In the genomic region with DNA sequence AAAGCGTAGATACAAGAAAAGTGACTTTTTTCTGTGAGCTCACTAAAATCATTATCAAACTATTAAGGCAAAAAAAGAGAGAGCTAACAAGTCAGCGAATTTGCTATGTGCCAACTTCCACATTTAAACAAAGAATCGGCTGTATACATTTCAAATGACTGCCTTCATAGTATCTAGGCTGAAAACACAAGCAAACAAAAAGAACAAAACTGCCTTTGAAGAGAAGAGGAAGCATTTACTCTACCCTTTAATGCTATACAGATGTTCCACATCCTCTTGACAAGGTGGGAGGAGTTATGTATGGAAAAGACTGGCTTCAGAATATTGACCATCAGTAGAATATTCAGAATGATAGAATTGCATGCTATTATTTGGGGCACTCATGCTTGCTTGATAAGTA, we compare ENCODE assay signal across 29 cellular contexts.
DNase-seq lines count a peak whose midpoint lies in the region; ATAC-seq, FAIRE-seq and TF ChIP-seq lines count a peak whose summit lies in the region.
"Had no signal": no experiment of that assay in that cellular context is flagged by ENCODE, and none has a peak within 500 bp of the region (broad histone marks: within the 10 kb centered on the region; RNA-seq: fewer than 3 reads in every experiment).

No MANE protein-coding gene starts in this region.

- WGBS in HepG2 (ENCODE audit: low lambda C conversion rate): under 1% methylated on average over 3 of the region's 3 CpGs
- WGBS in right lobe of liver (ENCODE audit: insufficient coverage, low coverage, low lambda C conversion rate, missing lambda C conversion rate): 39% methylated on average over 3 of the region's 3 CpGs

- BruUV-seq in HepG2 (replicated peaks; lab: Mats Ljungman, UMichigan): no TSS peak

- no peak overlapping the region for H2AFZ ChIP-seq in HepG2 (ENCODE audit: low read length)
- H2AFZ ChIP-seq: GM23248 had no signal

- H3K4me3 ChIP-seq in HepG2 (replicated peaks in 1 of 3; ENCODE audit: insufficient read depth in 1 of 3, low read depth in 2 of 3, low read length in 3 of 3): no peak overlapping the region
- H3K4me3 ChIP-seq in right lobe of liver: no peak overlapping the region
- H3K4me3 ChIP-seq: colonic mucosa, GM23248, left lung, spleen, thyroid gland, vagina had no signal

- no peak for FAIRE-seq in HepG2 (lab: Jason Lieb, UNC)
- FAIRE-seq: astrocyte, TTC549 had no signal

- TF ChIP-seq CTCF in HepG2 (CRISPR knock-in tag; IDR thresholded peaks at IDR 0.05) (no peak), right lobe of liver (IDR thresholded peaks at IDR 0.05) (no peak)

- ATAC-seq in HepG2 (peak; percentile 46), right lobe of liver (no peak), GM18498 (IDR thresholded peaks at IDR 0.05; ENCODE audit: unreplicated experiment) (no peak)
- ATAC-seq: activated T-cell treated with anti-CD3 and anti-CD28 coated beads, Interleukin-2, amount 50 U/mL, for 72 hours; CD8-positive, alpha-beta T cell; left lung; right cardiac atrium; stimulated activated naive CD8-positive, alpha-beta T cell treated with anti-CD3 and anti-CD28 coated beads, Interleukin-15, amount 100 ng/mL, for 72 hours had no signal

- POLR2A ChIA-PET in HepG2 (lab: Yijun Ruan, JAX): no interaction called here

- intact Hi-C loops in HepG2 (cut with micrococcal nuclease; ENCODE audit: unreplicated experiment): no loop called here
- intact Hi-C loops in right lobe of liver (cut with DNase I): no loop called here

- peak; percentile 10 for DNase-seq in HepG2 (ENCODE audit: low spot score)
- DNase-seq in right lobe of liver: no peak
- DNase-seq in NCI-H748 treated with DMSO at 0.1 percent for 48 hours (lab: John Stamatoyannopoulos, UW): peak; percentile 18
- peak; percentile 4 for DNase-seq in globus pallidus (ENCODE audit: low spot score)
- no peak for DNase-seq in activated CD4-positive, CD25-positive, alpha-beta regulatory T cell treated with anti-CD3 and anti-CD28 coated beads, Interleukin-2, amount 50 U/mL, for 72 hours
- DNase-seq in GM19240 (ENCODE audit: insufficient read length, low spot score): no peak
- DNase-seq in NCI-H1048 (lab: John Stamatoyannopoulos, UW): no peak
- DNase-seq: activated CD4-positive, alpha-beta T cell treated with anti-CD3 and anti-CD28 coated beads, Interleukin-2, amount 50 U/mL, for 4 hours; activated T-cell treated with anti-CD3 and anti-CD28 coated beads, Interleukin-2, amount 50 U/mL, for 72 hours; BE2C; CD8-positive, alpha-beta T cell; colonic mucosa; DMS 273 treated with DMSO at 0.1 percent for 48 hours; effector CD8-positive, alpha-beta T cell; glutamatergic neuron; left lung; OCI-M1; right cardiac atrium; SK-N-SH; spleen; stimulated activated CD4-positive, alpha-beta T cell treated with anti-CD3 and anti-CD28 coated beads, Interleukin-2, amount 100 ng/mL, for 24 hours; stimulated activated naive CD8-positive, alpha-beta T cell treated with anti-CD3 and anti-CD28 coated beads, Interleukin-15, amount 100 ng/mL, for 72 hours; thyroid gland had no signal

- no peak for TF ChIP-seq RAD21 in HepG2 (CRISPR knock-in tag; IDR thresholded peaks at IDR 0.05)

- no peak for TF ChIP-seq EP300 in HepG2 (IDR thresholded peaks at IDR 0.05; ENCODE audit: low read depth in 2 of 2, low read length in 2 of 2)
- TF ChIP-seq EP300 in HepG2 (CRISPR knock-in tag; IDR thresholded peaks at IDR 0.05; ENCODE audit: borderline replicate concordance): no peak

- TF ChIP-seq POLR2A in HepG2 (IDR thresholded peaks at IDR 0.05; ENCODE audit: insufficient read depth in 1 of 2, low read depth in 2 of 2, low read length in 2 of 2) (no peak), right lobe of liver (IDR thresholded peaks at IDR 0.05) (no peak)

- no peaks in the 10 kb centered on the region for H4K20me1 ChIP-seq in HepG2 (ENCODE audit: insufficient read depth, low read length)

- no peak overlapping the region for H3K9ac ChIP-seq in HepG2 (ENCODE audit: insufficient read depth, low read depth, low read length)
- H3K9ac ChIP-seq: GM23248, SK-N-SH had no signal

- in situ Hi-C loops in HepG2 (cut with HindIII; ENCODE audit: extremely low pct_ligation_motif_present, low pct_unique_long_range_greater_than_20kb): no loop called here

- H3K36me3 ChIP-seq in HepG2 (replicated peaks in 1 of 2; ENCODE audit: control insufficient read depth in 1 of 2, insufficient read depth in 2 of 2, low read length in 2 of 2) (no peaks in the 10 kb centered on the region), right lobe of liver (no peaks in the 10 kb centered on the region)
- H3K36me3 ChIP-seq: BE2C, colonic mucosa, left lung, neutrophil, spleen, thyroid gland, vagina had no signal

- H3K27me3 ChIP-seq in HepG2 (ENCODE audit: control insufficient read depth in 1 of 2, insufficient read depth in 2 of 2, low read length in 2 of 2) (no peaks in the 10 kb centered on the region), right lobe of liver (no peaks in the 10 kb centered on the region)
- H3K27me3 ChIP-seq: BE2C, colonic mucosa, left lung, neutrophil, spleen, thyroid gland, vagina had no signal

- no peaks in the 10 kb centered on the region for H3K9me3 ChIP-seq in HepG2 (ENCODE audit: low read length)
- H3K9me3 ChIP-seq in right lobe of liver: no peaks in the 10 kb centered on the region
- H3K9me3 ChIP-seq: BE2C, colonic mucosa, neutrophil, SK-N-SH, spleen, thyroid gland, vagina had no signal

- H3K79me2 ChIP-seq in HepG2 (ENCODE audit: insufficient read depth, low read length): no peaks in the 10 kb centered on the region

- CTCF ChIA-PET in HepG2 (lab: Yijun Ruan, JAX; ENCODE audit: low intra/inter-chr PET ratio, low total read pairs): no interaction called here

- H3K4me1 ChIP-seq in HepG2 (ENCODE audit: insufficient read depth, low read length) (peaks cover 5% of the 10 kb centered on the region; the same call in 1 of the 2 replicates), right lobe of liver (no peaks in the 10 kb centered on the region)
- H3K4me1 ChIP-seq: BE2C, colonic mucosa, left lung, spleen, thyroid gland, vagina had no signal

- H3K27ac ChIP-seq in HepG2 (ENCODE audit: extremely low read length, insufficient read depth, low read length): no peak overlapping the region
- H3K27ac ChIP-seq in right lobe of liver: no peak overlapping the region
- H3K27ac ChIP-seq: colonic mucosa, GM23248, left lung, neutrophil, spleen, thyroid gland, vagina had no signal

- no peak overlapping the region for H3K4me2 ChIP-seq in HepG2 (ENCODE audit: low read depth, low read length)
- H3K4me2 ChIP-seq: SK-N-SH had no signal

TF ChIP-seq in HepG2, 621 proteins besides CTCF, POLR2A, EP300 and RAD21 (continues in another document):
- TF ChIP-seq, protein P1, sequence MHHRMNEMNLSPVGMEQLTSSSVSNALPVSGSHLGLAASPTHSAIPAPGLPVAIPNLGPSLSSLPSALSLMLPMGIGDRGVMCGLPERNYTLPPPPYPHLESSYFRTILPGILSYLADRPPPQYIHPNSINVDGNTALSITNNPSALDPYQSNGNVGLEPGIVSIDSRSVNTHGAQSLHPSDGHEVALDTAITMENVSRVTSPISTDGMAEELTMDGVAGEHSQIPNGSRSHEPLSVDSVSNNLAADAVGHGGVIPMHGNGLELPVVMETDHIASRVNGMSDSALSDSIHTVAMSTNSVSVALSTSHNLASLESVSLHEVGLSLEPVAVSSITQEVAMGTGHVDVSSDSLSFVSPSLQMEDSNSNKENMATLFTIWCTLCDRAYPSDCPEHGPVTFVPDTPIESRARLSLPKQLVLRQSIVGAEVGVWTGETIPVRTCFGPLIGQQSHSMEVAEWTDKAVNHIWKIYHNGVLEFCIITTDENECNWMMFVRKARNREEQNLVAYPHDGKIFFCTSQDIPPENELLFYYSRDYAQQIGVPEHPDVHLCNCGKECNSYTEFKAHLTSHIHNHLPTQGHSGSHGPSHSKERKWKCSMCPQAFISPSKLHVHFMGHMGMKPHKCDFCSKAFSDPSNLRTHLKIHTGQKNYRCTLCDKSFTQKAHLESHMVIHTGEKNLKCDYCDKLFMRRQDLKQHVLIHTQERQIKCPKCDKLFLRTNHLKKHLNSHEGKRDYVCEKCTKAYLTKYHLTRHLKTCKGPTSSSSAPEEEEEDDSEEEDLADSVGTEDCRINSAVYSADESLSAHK (CRISPR knock-in tag; IDR thresholded peaks at IDR 0.05; ENCODE audit: borderline replicate concordance): no peak
- TF ChIP-seq RELA (CRISPR knock-in tag; IDR thresholded peaks at IDR 0.05) (no peak), ATM (IDR thresholded peaks at IDR 0.05; ENCODE audit: borderline replicate concordance) (no peak), GATAD1 (CRISPR knock-in tag; IDR thresholded peaks at IDR 0.05) (no peak)
- TF ChIP-seq, protein P2, sequence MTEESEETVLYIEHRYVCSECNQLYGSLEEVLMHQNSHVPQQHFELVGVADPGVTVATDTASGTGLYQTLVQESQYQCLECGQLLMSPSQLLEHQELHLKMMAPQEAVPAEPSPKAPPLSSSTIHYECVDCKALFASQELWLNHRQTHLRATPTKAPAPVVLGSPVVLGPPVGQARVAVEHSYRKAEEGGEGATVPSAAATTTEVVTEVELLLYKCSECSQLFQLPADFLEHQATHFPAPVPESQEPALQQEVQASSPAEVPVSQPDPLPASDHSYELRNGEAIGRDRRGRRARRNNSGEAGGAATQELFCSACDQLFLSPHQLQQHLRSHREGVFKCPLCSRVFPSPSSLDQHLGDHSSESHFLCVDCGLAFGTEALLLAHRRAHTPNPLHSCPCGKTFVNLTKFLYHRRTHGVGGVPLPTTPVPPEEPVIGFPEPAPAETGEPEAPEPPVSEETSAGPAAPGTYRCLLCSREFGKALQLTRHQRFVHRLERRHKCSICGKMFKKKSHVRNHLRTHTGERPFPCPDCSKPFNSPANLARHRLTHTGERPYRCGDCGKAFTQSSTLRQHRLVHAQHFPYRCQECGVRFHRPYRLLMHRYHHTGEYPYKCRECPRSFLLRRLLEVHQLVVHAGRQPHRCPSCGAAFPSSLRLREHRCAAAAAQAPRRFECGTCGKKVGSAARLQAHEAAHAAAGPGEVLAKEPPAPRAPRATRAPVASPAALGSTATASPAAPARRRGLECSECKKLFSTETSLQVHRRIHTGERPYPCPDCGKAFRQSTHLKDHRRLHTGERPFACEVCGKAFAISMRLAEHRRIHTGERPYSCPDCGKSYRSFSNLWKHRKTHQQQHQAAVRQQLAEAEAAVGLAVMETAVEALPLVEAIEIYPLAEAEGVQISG (CRISPR knock-in tag; IDR thresholded peaks at IDR 0.05): no peak
- TF ChIP-seq, protein P3, sequence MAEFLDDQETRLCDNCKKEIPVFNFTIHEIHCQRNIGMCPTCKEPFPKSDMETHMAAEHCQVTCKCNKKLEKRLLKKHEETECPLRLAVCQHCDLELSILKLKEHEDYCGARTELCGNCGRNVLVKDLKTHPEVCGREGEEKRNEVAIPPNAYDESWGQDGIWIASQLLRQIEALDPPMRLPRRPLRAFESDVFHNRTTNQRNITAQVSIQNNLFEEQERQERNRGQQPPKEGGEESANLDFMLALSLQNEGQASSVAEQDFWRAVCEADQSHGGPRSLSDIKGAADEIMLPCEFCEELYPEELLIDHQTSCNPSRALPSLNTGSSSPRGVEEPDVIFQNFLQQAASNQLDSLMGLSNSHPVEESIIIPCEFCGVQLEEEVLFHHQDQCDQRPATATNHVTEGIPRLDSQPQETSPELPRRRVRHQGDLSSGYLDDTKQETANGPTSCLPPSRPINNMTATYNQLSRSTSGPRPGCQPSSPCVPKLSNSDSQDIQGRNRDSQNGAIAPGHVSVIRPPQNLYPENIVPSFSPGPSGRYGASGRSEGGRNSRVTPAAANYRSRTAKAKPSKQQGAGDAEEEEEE (CRISPR knock-in tag; IDR thresholded peaks at IDR 0.05; ENCODE audit: borderline replicate concordance): no peak

Comparison
In these comparisons a context has a peak if more than half of its experiments do, and no peak if none do; other contexts are left out.
1. DNase-seq: peak in HepG2 (single experiment), NCI-H748 treated with DMSO at 0.1 percent for 48 hours (single experiment) and globus pallidus (single experiment); none in right lobe of liver (0 of 3), activated CD4-positive, CD25-positive, alpha-beta regulatory T cell treated with anti-CD3 and anti-CD28 coated beads, Interleukin-2, amount 50 U/mL, for 72 hours (single experiment), GM19240 (single experiment) and NCI-H1048 (single experiment).